24 cellular contexts compared by ENCODE assay signal in the genomic region with DNA sequence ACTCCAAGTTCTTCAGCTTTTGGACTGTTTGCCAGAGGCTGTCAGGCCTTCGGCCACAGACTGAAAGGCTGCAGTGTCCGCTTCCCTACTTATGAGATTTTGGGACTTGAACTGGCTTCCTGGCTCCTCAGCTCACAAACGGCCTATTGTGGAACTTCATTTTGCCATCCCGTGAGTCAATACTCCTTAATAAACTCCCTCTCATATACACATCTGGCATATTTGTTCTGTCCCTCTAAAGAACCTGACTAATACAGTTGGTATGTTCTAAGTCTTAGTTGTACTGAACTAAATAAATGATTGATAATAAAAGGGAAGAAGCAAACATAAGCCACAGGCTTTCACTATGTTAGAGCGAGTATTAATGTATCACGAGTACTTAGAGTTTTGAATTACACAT.
DNase-seq lines count a peak whose midpoint lies in the region; ATAC-seq, FAIRE-seq and TF ChIP-seq lines count a peak whose summit lies in the region.
"Had no signal": no experiment of that assay in that cellular context is flagged by ENCODE, and none has a peak within 500 bp of the region (broad histone marks: within the 10 kb centered on the region; RNA-seq: fewer than 3 reads in every experiment).

No MANE protein-coding gene starts in this region.

- no peaks in the 10 kb centered on the region for H3K9me3 ChIP-seq in PC-3 (ENCODE audit: low read length)
- H3K9me3 ChIP-seq: BLaER1, SJSA1 had no signal

- FAIRE-seq in bronchial epithelial cell (lab: Jason Lieb, UNC) = no peak
- FAIRE-seq: A204.1, GM18507 had no signal

- H3F3A ChIP-seq in PC-3 (ENCODE audit: low read length, unreplicated experiment) = no peaks in the 10 kb centered on the region

- no peaks in the 10 kb centered on the region for H3K79me2 ChIP-seq in PC-3 (ENCODE audit: low read length)

- no peaks in the 10 kb centered on the region for H3K27me3 ChIP-seq in PC-3 (ENCODE audit: low read length)
- H3K27me3 ChIP-seq in bronchial epithelial cell (ENCODE audit: control insufficient read depth, insufficient read depth, low read length) = no peaks in the 10 kb centered on the region
- H3K27me3 ChIP-seq: BLaER1, SJSA1 had no signal

- peaks cover 4% of the 10 kb centered on the region for H3K9me3 Mint-ChIP-seq in Calu3 (ENCODE audit: low read depth, unreplicated experiment)
- H3K9me3 Mint-ChIP-seq in nephron = peaks cover 2% of the 10 kb centered on the region
- H3K9me3 Mint-ChIP-seq: GM23338, H9 had no signal

- H3K27me3 Mint-ChIP-seq in Calu3 (ENCODE audit: unreplicated experiment) (no peaks in the 10 kb centered on the region), nephron (ENCODE audit: low read depth) (no peaks in the 10 kb centered on the region)
- H3K27me3 Mint-ChIP-seq: CD4-positive, CD25-positive, alpha-beta regulatory T cell; IgD-negative memory B cell had no signal

- DNase-seq in Calu3 (peak; percentile 24), PC-3 (peak; percentile 79), bronchial epithelial cell (ENCODE audit: low read depth) (peak; percentile 20), SW480 (ENCODE audit: low spot score) (no peak)
- DNase-seq: CD4-positive, CD25-positive, alpha-beta regulatory T cell; DMS53; H9; NCI-H1048; NCI-H1694; NCI-H2029 treated with DMSO at 0.1 percent for 48 hours; NCI-H510A; NCI-H69; OCI-M1; Right ventricle myocardium superior had no signal

- no peaks in the 10 kb centered on the region for H3K36me3 ChIP-seq in PC-3 (ENCODE audit: low read depth, low read length)
- no peaks in the 10 kb centered on the region for H3K36me3 ChIP-seq in bronchial epithelial cell (ENCODE audit: control insufficient read depth, insufficient read depth, low read length)
- H3K36me3 ChIP-seq: BLaER1, SJSA1 had no signal

- TF ChIP-seq CTCF in Calu3 (IDR thresholded peaks at IDR 0.05; ENCODE audit: unreplicated experiment) (no peak), PC-3 (conservative IDR thresholded peaks at IDR 0.05; ENCODE audit: low read depth, low read length) (no peak), bronchial epithelial cell (IDR thresholded peaks at IDR 0.05; ENCODE audit: insufficient read depth, low read length, severe bottlenecking) (no peak), nephron (IDR thresholded peaks at IDR 0.05; ENCODE audit: unreplicated experiment in 3 of 3) (no peak)

- H3K4me3 ChIP-seq in PC-3 (ENCODE audit: low read length) = no peak overlapping the region
- no peak overlapping the region for H3K4me3 ChIP-seq in bronchial epithelial cell (ENCODE audit: low read depth, low read length)
- H3K4me3 ChIP-seq: BLaER1, GM23338, SJSA1 had no signal

- H3K9ac ChIP-seq in PC-3 (ENCODE audit: low read length) = no peak overlapping the region
- H3K9ac ChIP-seq: BLaER1, KMS-11 had no signal

- intact Hi-C loops in Calu3 (cut with micrococcal nuclease; ENCODE audit: unreplicated experiment) = no loop called here
- intact Hi-C loops in PC-3 (cut with micrococcal nuclease) = loop anchor here (1.0 kb wide), 1 partner anchor 139 kb away; no protein-coding TSS in a partner anchor

- peak overlapping the region; percentile 70 for H2AFZ ChIP-seq in PC-3 (ENCODE audit: low read length)
- H2AFZ ChIP-seq: GM23338 had no signal

- CTCF ChIA-PET in Calu3 (lab: Charles Lee) (no interaction called here), PC-3 (lab: Charles Lee) (no interaction called here)

- H4K20me1 ChIP-seq in PC-3 (ENCODE audit: low read length) = no peaks in the 10 kb centered on the region
- H4K20me1 ChIP-seq: BLaER1 had no signal

- peaks cover 15% of the 10 kb centered on the region for H3K4me1 ChIP-seq in PC-3 (ENCODE audit: insufficient read depth, low read length)
- H3K4me1 ChIP-seq: BLaER1, SJSA1 had no signal

- H3K9me2 ChIP-seq in PC-3 (replicated peaks; ENCODE audit: low read length) = no peaks in the 10 kb centered on the region

- ATAC-seq in PC-3 (peak; percentile 98), HG02798 (IDR thresholded peaks at IDR 0.05; ENCODE audit: poor library complexity, unreplicated experiment) (no peak), HG02973 (IDR thresholded peaks at IDR 0.05; ENCODE audit: unreplicated experiment) (no peak)
- ATAC-seq: GM23338 had no signal

- H3K4me3 Mint-ChIP-seq in Calu3 (ENCODE audit: low read depth, unreplicated experiment) = no peak overlapping the region
- no peak overlapping the region for H3K4me3 Mint-ChIP-seq in nephron
- H3K4me3 Mint-ChIP-seq: CD4-positive, CD25-positive, alpha-beta regulatory T cell; GM23338; H9; IgD-negative memory B cell had no signal

- POLR2A ChIA-PET in PC-3 (lab: Charles Lee; ENCODE audit: unreplicated experiment) = no interaction called here

- H3K27ac Mint-ChIP-seq in Calu3 (ENCODE audit: unreplicated experiment) (peak overlapping the region; percentile 24), nephron (peak overlapping the region in 2 of 3 experiments; percentile 57 to 62)
- H3K27ac Mint-ChIP-seq: CD4-positive, CD25-positive, alpha-beta regulatory T cell; GM23338; H9; IgD-negative memory B cell had no signal

- H3K4me2 ChIP-seq in PC-3 (ENCODE audit: low read length) = peak overlapping the region; percentile 27
- H3K4me2 ChIP-seq: BLaER1, GM23338, KMS-11 had no signal

- no peaks in the 10 kb centered on the region for H3K36me3 Mint-ChIP-seq in Calu3 (ENCODE audit: insufficient read depth, unreplicated experiment)
- no peaks in the 10 kb centered on the region for H3K36me3 Mint-ChIP-seq in nephron (ENCODE audit: low read depth)
- H3K36me3 Mint-ChIP-seq: CD4-positive, CD25-positive, alpha-beta regulatory T cell; IgD-negative memory B cell had no signal

- H3K4me1 Mint-ChIP-seq in Calu3 (ENCODE audit: low read depth, unreplicated experiment) (peaks cover 25% of the 10 kb centered on the region), nephron (peaks cover 4% of the 10 kb centered on the region)
- H3K4me1 Mint-ChIP-seq: CD4-positive, CD25-positive, alpha-beta regulatory T cell; GM23338; IgD-negative memory B cell had no signal

- peak overlapping the region; percentile 62 for H3K27ac ChIP-seq in PC-3 (ENCODE audit: low read length)
- H3K27ac ChIP-seq: BLaER1, KMS-11, SJSA1 had no signal

- BruUV-seq in Calu3 (replicated peaks; lab: Mats Ljungman, UMichigan) (no TSS peak), PC-3 (replicated peaks; lab: Mats Ljungman, UMichigan) (no TSS peak)
